ENCODE assay signal across 13 cellular contexts in the genomic region with DNA sequence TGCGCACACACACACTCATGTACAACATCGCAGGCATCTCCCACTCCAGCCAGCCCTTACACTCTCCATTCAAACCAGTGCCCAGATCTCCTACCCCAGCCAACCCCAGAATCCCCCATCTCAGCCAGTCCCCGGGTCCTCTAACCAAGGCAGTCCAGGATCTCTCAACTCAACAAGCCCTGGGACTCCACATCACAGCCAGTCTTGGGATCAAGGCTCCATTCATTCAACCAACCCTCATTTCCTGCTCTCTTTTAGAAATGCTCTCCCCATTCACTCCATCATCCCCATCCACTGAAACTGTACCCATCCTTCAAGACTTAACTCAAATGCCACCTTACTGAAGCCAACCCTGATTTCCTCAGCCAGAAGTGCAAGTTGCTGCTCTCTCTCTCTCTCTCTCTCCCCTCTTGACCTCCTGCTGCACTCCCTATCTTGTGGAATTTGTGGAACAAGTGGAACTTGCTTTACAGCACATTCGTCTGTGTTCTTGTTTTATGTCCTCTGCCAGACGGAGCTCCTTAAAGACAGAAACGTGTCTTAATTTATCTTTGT. TPM values are rescaled to one million over a fixed set of nuclear protein-coding genes. Genes with fewer than 3 reads are reported as not detected.
DNase-seq lines count a peak whose midpoint lies in the region; ATAC-seq, FAIRE-seq and TF ChIP-seq lines count a peak whose summit lies in the region.
"Had no signal": no experiment of that assay in that cellular context is flagged by ENCODE, and none has a peak within 500 bp of the region (broad histone marks: within the 10 kb centered on the region; RNA-seq: fewer than 3 reads in every experiment).

No MANE protein-coding gene starts in this region.

- H3K4me3 Mint-ChIP-seq in activated T-helper 1 cell treated with anti-CD3 and anti-CD28 coated beads, Interleukin-12 subunit alpha, Interleukin-12 subunit beta, Interleukin-2, Interleukin-4 antibody, amounts not matched to agents 30 ng/mL and 10 ng/mL and 1 ng/mL, durations not matched to agents 14 hours and 24 hours and 36 hours, result peak overlapping the region; percentile 71
- peak overlapping the region; percentile 73 for H3K4me3 Mint-ChIP-seq in memory B cell

- H3K9me3 Mint-ChIP-seq in activated T-helper 1 cell treated with anti-CD3 and anti-CD28 coated beads, Interleukin-12 subunit alpha, Interleukin-12 subunit beta, Interleukin-2, Interleukin-4 antibody, amounts not matched to agents 30 ng/mL and 10 ng/mL and 1 ng/mL, durations not matched to agents 14 hours and 24 hours and 36 hours, result no peaks in the 10 kb centered on the region
- no peaks in the 10 kb centered on the region for H3K9me3 Mint-ChIP-seq in memory B cell

- H3K36me3 ChIP-seq in HepG2 (replicated peaks in 1 of 2; ENCODE audit: control insufficient read depth in 1 of 2, insufficient read depth in 2 of 2, low read length in 2 of 2), result no peaks in the 10 kb centered on the region
- no peaks in the 10 kb centered on the region for H3K36me3 ChIP-seq in right lobe of liver
- no peaks in the 10 kb centered on the region for H3K36me3 ChIP-seq in GM23248 (ENCODE audit: low read depth)
- H3K36me3 ChIP-seq: stomach had no signal

- no peaks in the 10 kb centered on the region for H4K20me1 ChIP-seq in HepG2 (ENCODE audit: insufficient read depth, low read length)
- no peaks in the 10 kb centered on the region for H4K20me1 ChIP-seq in GM23248 (ENCODE audit: insufficient read depth)

- H3K36me3 Mint-ChIP-seq in activated T-helper 1 cell treated with anti-CD3 and anti-CD28 coated beads, Interleukin-12 subunit alpha, Interleukin-12 subunit beta, Interleukin-2, Interleukin-4 antibody, amounts not matched to agents 30 ng/mL and 10 ng/mL and 1 ng/mL, durations not matched to agents 14 hours and 24 hours and 36 hours (ENCODE audit: low read depth), result no peaks in the 10 kb centered on the region
- peaks cover 1% of the 10 kb centered on the region for H3K36me3 Mint-ChIP-seq in memory B cell

- H3K27ac Mint-ChIP-seq in activated T-helper 1 cell treated with anti-CD3 and anti-CD28 coated beads, Interleukin-12 subunit alpha, Interleukin-12 subunit beta, Interleukin-2, Interleukin-4 antibody, amounts not matched to agents 30 ng/mL and 10 ng/mL and 1 ng/mL, durations not matched to agents 14 hours and 24 hours and 36 hours, result no peak overlapping the region
- no peak overlapping the region for H3K27ac Mint-ChIP-seq in memory B cell

- no peaks in the 10 kb centered on the region for H3K9me2 ChIP-seq in GM23248 (ENCODE audit: insufficient read depth)

- H3K27me3 Mint-ChIP-seq in activated T-helper 1 cell treated with anti-CD3 and anti-CD28 coated beads, Interleukin-12 subunit alpha, Interleukin-12 subunit beta, Interleukin-2, Interleukin-4 antibody, amounts not matched to agents 30 ng/mL and 10 ng/mL and 1 ng/mL, durations not matched to agents 14 hours and 24 hours and 36 hours (ENCODE audit: insufficient read depth), result peaks cover 53% of the 10 kb centered on the region
- peaks cover 27% of the 10 kb centered on the region for H3K27me3 Mint-ChIP-seq in memory B cell

- in situ Hi-C loops in HepG2 (cut with HindIII; ENCODE audit: extremely low pct_ligation_motif_present, low pct_unique_long_range_greater_than_20kb), result no loop called here
- in situ Hi-C loops in GM23248 (cut with MboI), result no loop called here

- BruUV-seq in HepG2 (replicated peaks; lab: Mats Ljungman, UMichigan), result no TSS peak

- peaks cover 17% of the 10 kb centered on the region for H3K4me1 Mint-ChIP-seq in activated T-helper 1 cell treated with anti-CD3 and anti-CD28 coated beads, Interleukin-12 subunit alpha, Interleukin-12 subunit beta, Interleukin-2, Interleukin-4 antibody, amounts not matched to agents 30 ng/mL and 10 ng/mL and 1 ng/mL, durations not matched to agents 14 hours and 24 hours and 36 hours (ENCODE audit: low read depth)
- peaks cover 12% of the 10 kb centered on the region for H3K4me1 Mint-ChIP-seq in memory B cell

- H3K4me1 ChIP-seq in HepG2 (ENCODE audit: insufficient read depth, low read length) (no peaks in the 10 kb centered on the region), right lobe of liver (peaks cover 0 to 4% (median 0%) of the 10 kb centered on the region in 4 donors), GM23248 (ENCODE audit: insufficient read depth) (no peaks in the 10 kb centered on the region)

- no peak overlapping the region for H3K4me2 ChIP-seq in HepG2 (ENCODE audit: low read depth, low read length)
- H3K4me2 ChIP-seq in GM23248 (ENCODE audit: unreplicated experiment), result no peak overlapping the region

- DNase-seq in HepG2 (ENCODE audit: low spot score) (no peak), right lobe of liver (no peak), memory B cell (ENCODE audit: low spot score in 2 of 2) (no peak), HUDEP-2 (lab: John Stamatoyannopoulos, UW; ENCODE audit: unreplicated experiment in 76 of 76) (no peak), GM20000 (ENCODE audit: low spot score) (no peak), GM23248 (no peak)
- DNase-seq in activated T-helper 1 cell treated with anti-CD3 and anti-CD28 coated beads, Interleukin-12 subunit alpha, Interleukin-12 subunit beta, Interleukin-2, Interleukin-4 antibody, amounts not matched to agents 30 ng/mL and 10 ng/mL and 1 ng/mL, durations not matched to agents 14 hours and 24 hours and 36 hours (ENCODE audit: low spot score), result no peak
- DNase-seq in stimulated activated CD4-positive, alpha-beta T cell treated with anti-CD3 and anti-CD28 coated beads, Interleukin-2, amount 100 ng/mL, for 24 hours, result no peak
- DNase-seq: midbrain; NCI-H2171; stimulated activated CD4-positive, alpha-beta T cell treated with anti-CD3 and anti-CD28 coated beads, Interleukin-4, amount 100 ng/mL, for 1 hour; stomach had no signal

- intact Hi-C loops in HepG2 (cut with micrococcal nuclease; ENCODE audit: unreplicated experiment), result loop anchor here (2.0 kb wide), 1 partner anchor 59 kb away; no protein-coding TSS in a partner anchor
- intact Hi-C loops in right lobe of liver (cut with DNase I), result no loop called here
- intact Hi-C loops in activated T-helper 1 cell treated with anti-CD3 and anti-CD28 coated beads, Interleukin-12 subunit alpha, Interleukin-12 subunit beta, Interleukin-2, Interleukin-4 antibody, amounts not matched to agents 30 ng/mL and 10 ng/mL and 1 ng/mL, durations not matched to agents 14 hours and 24 hours and 36 hours (cut with micrococcal nuclease), result no loop called here

- 52% methylated on average over 5 of the region's 6 CpGs for WGBS in HepG2 (ENCODE audit: low lambda C conversion rate)
- 22% methylated on average over 5 of the region's 6 CpGs for WGBS in right lobe of liver (ENCODE audit: insufficient coverage, low coverage, low lambda C conversion rate, missing lambda C conversion rate)
- WGBS in GM23248 (ENCODE audit: low coverage in 1 of 2, low lambda C conversion rate in 2 of 2, missing lambda C conversion rate in 2 of 2), 2 experiments, result 23% methylated on average over 3 to 6 of the region's 6 CpGs

- H3K9ac ChIP-seq in HepG2 (ENCODE audit: insufficient read depth, low read depth, low read length), result no peak overlapping the region
- H3K9ac ChIP-seq in GM23248, result no peak overlapping the region

- POLR2A ChIA-PET in HepG2 (lab: Yijun Ruan, JAX), result no interaction called here

- no peak for TF ChIP-seq EP300 in HepG2 (IDR thresholded peaks at IDR 0.05; ENCODE audit: low read depth in 2 of 2, low read length in 2 of 2)
- no peak for TF ChIP-seq EP300 in HepG2 (CRISPR knock-in tag; IDR thresholded peaks at IDR 0.05; ENCODE audit: borderline replicate concordance)

- no peaks in the 10 kb centered on the region for H3K79me2 ChIP-seq in HepG2 (ENCODE audit: insufficient read depth, low read length)
- no peaks in the 10 kb centered on the region for H3K79me2 ChIP-seq in GM23248 (ENCODE audit: insufficient read depth)

- H3K27me3 ChIP-seq in HepG2 (ENCODE audit: control insufficient read depth in 1 of 2, insufficient read depth in 2 of 2, low read length in 2 of 2) (peaks cover 4 to 27% of the 10 kb centered on the region in 2 experiments; a peak in 4 of 5 replicates), right lobe of liver (peaks cover 0 to 6% of the 10 kb centered on the region in 2 donors), GM23248 (replicated peaks; ENCODE audit: insufficient read depth) (no peaks in the 10 kb centered on the region; the same call in 1 of the 2 replicates)

- CTCF ChIA-PET in HepG2 (lab: Yijun Ruan, JAX; ENCODE audit: low intra/inter-chr PET ratio, low total read pairs), result no interaction called here

- FAIRE-seq in HepG2 (lab: Jason Lieb, UNC), result peak; percentile 26
- FAIRE-seq: GM12878 had no signal

- no peaks in the 10 kb centered on the region for H3F3A ChIP-seq in GM23248 (ENCODE audit: insufficient read depth)

- H3K27ac ChIP-seq in HepG2 (ENCODE audit: extremely low read length, insufficient read depth, low read length) (no peak overlapping the region), right lobe of liver (no peak overlapping the region), GM23248 (no peak overlapping the region)
- H3K27ac ChIP-seq: stomach had no signal

- H3K4me3 ChIP-seq in HepG2 (replicated peaks in 1 of 3; ENCODE audit: insufficient read depth in 1 of 3, low read depth in 2 of 3, low read length in 3 of 3) (no peak overlapping the region), right lobe of liver (no peak overlapping the region), GM23248 (no peak overlapping the region)
- H3K4me3 ChIP-seq: GM12878 had no signal

- no peak for TF ChIP-seq RAD21 in HepG2 (CRISPR knock-in tag; IDR thresholded peaks at IDR 0.05)

- ATAC-seq in HepG2 (no peak), right lobe of liver (no peak), memory B cell (ENCODE audit: low read depth) (no peak)
- ATAC-seq: GM12878 had no signal

- no peak for TF ChIP-seq CTCF in HepG2 (CRISPR knock-in tag; IDR thresholded peaks at IDR 0.05)
- TF ChIP-seq CTCF in right lobe of liver (IDR thresholded peaks at IDR 0.05), result no peak
- TF ChIP-seq CTCF in GM20000 (IDR thresholded peaks at IDR 0.05; ENCODE audit: extremely low read depth, missing control alignments), result no peak

- H3K9me3 ChIP-seq in HepG2 (ENCODE audit: low read length) (no peaks in the 10 kb centered on the region), right lobe of liver (no peaks in the 10 kb centered on the region), GM23248 (ENCODE audit: low read depth) (no peaks in the 10 kb centered on the region)
- H3K9me3 ChIP-seq: stomach had no signal

- TF ChIP-seq POLR2A in HepG2 (IDR thresholded peaks at IDR 0.05; ENCODE audit: insufficient read depth in 1 of 2, low read depth in 2 of 2, low read length in 2 of 2), result no peak
- TF ChIP-seq POLR2A in right lobe of liver (IDR thresholded peaks at IDR 0.05), result no peak

- H2AFZ ChIP-seq in HepG2 (ENCODE audit: low read length), result no peak overlapping the region
- H2AFZ ChIP-seq in GM23248, result no peak overlapping the region

RNA-seq across cellular contexts. Expression of a gene that starts 40.6 kb away (rescaled TPM):
- total RNA-seq in HepG2 (2016; rRNA removed; fragmentation: Illumina TruSeq; extraction: Trizol) (0.13 and 0.17 TPM in 2 replicates), right lobe of liver (1 to 10 TPM; 1.9 to 2.8 (median 2.2) TPM)
- total RNA-seq in HepG2 (2016; cell fraction: cytosol; rRNA removed; fragmentation: Illumina TruSeq; extraction: Trizol; ENCODE audit: low read depth), result 0.35 TPM in 1 of 2 replicates, not detected in the other
- 0.13 TPM in 1 of 2 replicates, not detected in the other for total RNA-seq in HepG2 (2016; cell fraction: insoluble cytoplasmic fraction; rRNA removed; fragmentation: Illumina TruSeq; extraction: Trizol)
- total RNA-seq in HepG2 (2016; cell fraction: membrane; rRNA removed; fragmentation: Illumina TruSeq; extraction: Trizol), result 0.37 TPM in 1 of 2 replicates, not detected in the other
- total RNA-seq in HepG2 (2016; cell fraction: nucleus; rRNA removed; fragmentation: Illumina TruSeq; extraction: Trizol), result 0.13 TPM in 1 of 2 replicates, not detected in the other
- polyA plus RNA-seq in HepG2 (2011; rRNA removed) (0.21 TPM in 1 of 2 replicates, not detected in the other), GM23248 (2016; fragmentation: Nextera tagmentation; extraction: Ambion mirVana) (6.0 and 7.1 TPM in 2 replicates)
- 0.08 TPM in 1 of 2 replicates, not detected in the other for polyA plus RNA-seq in HepG2 (2011; cell fraction: cytosol; rRNA removed)
- 0.05 TPM in 1 of 2 replicates, not detected in the other for polyA plus RNA-seq in HepG2 (2011; cell fraction: nucleus; rRNA removed)
- polyA plus RNA-seq in HepG2 (2012), result 0.01 TPM in 1 of 2 replicates, not detected in the other
- polyA plus RNA-seq in HepG2 (2016; cell fraction: cytosol; fragmentation: Illumina TruSeq; extraction: Trizol; ENCODE audit: low read depth), result 0.11 and 0.22 TPM in 2 replicates
- polyA plus RNA-seq in HepG2 (2016; cell fraction: insoluble cytoplasmic fraction; fragmentation: Illumina TruSeq; extraction: Trizol; ENCODE audit: low read depth), result 0.13 TPM in 1 of 2 replicates, not detected in the other
- polyA plus RNA-seq in HepG2 (2016; cell fraction: membrane; fragmentation: Illumina TruSeq; extraction: Trizol; ENCODE audit: low read depth), result 0.15 and 0.29 TPM in 2 replicates
- polyA plus RNA-seq in HepG2 (2016; cell fraction: nucleus; fragmentation: Illumina TruSeq; extraction: Trizol; ENCODE audit: insufficient read depth, low read depth), result 0.21 and 0.90 TPM in 2 replicates
- polyA minus RNA-seq in HepG2 (2011; rRNA and poly(A)+ RNA removed; ENCODE audit: low replicate concordance), result 25.7 TPM in 1 of 2 replicates, not detected in the other
- not detected in 2 replicates for polyA minus RNA-seq in HepG2 (2011; cell fraction: cytosol; rRNA and poly(A)+ RNA removed)
- 0.64 TPM in 1 of 2 replicates, not detected in the other for polyA minus RNA-seq in HepG2 (2011; cell fraction: nucleus; rRNA and poly(A)+ RNA removed)
- total RNA-seq in activated T-helper 1 cell treated with anti-CD3 and anti-CD28 coated beads, Interleukin-12 subunit alpha, Interleukin-12 subunit beta, Interleukin-2, Interleukin-4 antibody, amounts not matched to agents 30 ng/mL and 10 ng/mL and 1 ng/mL, durations not matched to agents 14 hours and 24 hours and 36 hours, result 0.26 and 0.27 TPM in 2 replicates
- 10.2 and 11.8 TPM in 2 replicates for total RNA-seq in GM23248 (2014; rRNA removed; shearing (Covaris generic))
